17 cellular contexts compared by ENCODE assay signal in the genomic region with DNA sequence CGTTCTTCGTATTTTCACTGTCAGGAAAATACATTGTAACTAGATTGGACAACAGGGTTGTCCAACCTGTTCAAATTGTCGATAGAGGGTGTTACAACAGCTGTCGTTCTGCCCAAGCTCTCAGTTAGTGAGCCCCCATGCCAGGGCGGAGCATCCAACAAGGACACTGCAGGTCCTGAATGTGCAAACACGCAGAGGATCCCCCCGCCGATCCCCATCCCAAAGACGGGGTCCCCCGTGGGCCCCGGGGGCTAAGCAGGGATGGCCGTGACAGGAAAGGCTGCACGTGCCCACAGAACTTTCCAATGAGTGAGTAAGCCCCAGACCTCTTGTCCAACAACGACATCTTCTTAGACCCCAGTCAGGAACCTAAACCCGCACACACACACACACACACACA.
"Had no signal": no experiment of that assay in that cellular context is flagged by ENCODE, and none has a peak within 500 bp of the region (broad histone marks: within the 10 kb centered on the region; RNA-seq: fewer than 3 reads in every experiment).

No MANE protein-coding gene starts in this region.

- H3K27ac Mint-ChIP-seq: dendritic cell treated with granulocyte-macrophage colony-stimulating factor and Interleukin-4, amounts not matched to agents 40 ng/mL and 50 ng/mL, for 4 days; effector memory CD8-positive, alpha-beta T cell; naive thymus-derived CD4-positive, alpha-beta T cell; nephron progenitor cell had no signal

- H3K27ac ChIP-seq: esophagus squamous epithelium, gastroesophageal sphincter, neutrophil, stomach, thoracic aorta had no signal

- H3K4me1 Mint-ChIP-seq: naive thymus-derived CD4-positive, alpha-beta T cell had no signal

- ATAC-seq: effector memory CD8-positive, alpha-beta T cell; gastroesophageal sphincter had no signal

- H3K4me3 ChIP-seq: esophagus squamous epithelium, gastroesophageal sphincter, right atrium auricular region, stomach, thoracic aorta, transverse colon had no signal

- H3K27me3 ChIP-seq: right atrium auricular region, transverse colon had no signal

- H3K9me3 ChIP-seq: esophagus squamous epithelium, gastroesophageal sphincter, neutrophil, right atrium auricular region, stomach, thoracic aorta, transverse colon had no signal

- H3K36me3 ChIP-seq: esophagus squamous epithelium, gastroesophageal sphincter, neutrophil, right atrium auricular region, stomach, thoracic aorta, transverse colon had no signal

- H3K4me1 ChIP-seq: transverse colon had no signal

- H3K36me3 Mint-ChIP-seq: naive thymus-derived CD4-positive, alpha-beta T cell had no signal

- H3K9me3 Mint-ChIP-seq: dendritic cell treated with granulocyte-macrophage colony-stimulating factor and Interleukin-4, amounts not matched to agents 40 ng/mL and 50 ng/mL, for 4 days; effector memory CD8-positive, alpha-beta T cell; nephron progenitor cell had no signal

- DNase-seq: effector memory CD8-positive, alpha-beta T cell; esophagus squamous epithelium; foreskin fibroblast; glutamatergic neuron; naive thymus-derived CD4-positive, alpha-beta T cell; nephron progenitor cell; small intestine; stimulated activated CD4-positive, alpha-beta T cell treated with anti-CD3 and anti-CD28 coated beads, Interleukin-12 subunit alpha, Interleukin-12 subunit beta, amount 100 ng/mL, for 4 hours; stimulated activated naive CD4-positive, alpha-beta T cell; stomach; substantia nigra; transverse colon had no signal

- H3K4me3 Mint-ChIP-seq: dendritic cell treated with granulocyte-macrophage colony-stimulating factor and Interleukin-4, amounts not matched to agents 40 ng/mL and 50 ng/mL, for 4 days; effector memory CD8-positive, alpha-beta T cell; naive thymus-derived CD4-positive, alpha-beta T cell; nephron progenitor cell had no signal

- H3K27me3 Mint-ChIP-seq: effector memory CD8-positive, alpha-beta T cell had no signal
